In genomic region chr5:1105350-1106265, GRCh38 we compare ENCODE assay signal across 1 cellular context.
TF ChIP-seq lines count a peak whose summit lies in the region.

No MANE protein-coding gene starts in this region.

TF ChIP-seq in K562, 482 proteins besides CTCF, POLR2A, EP300 and RAD21 (continued from another document and continues in another):
- no peak for TF ChIP-seq E2F1 (CRISPR knock-in tag; IDR thresholded peaks at IDR 0.05)
- peak; percentile 62; the same call in 1 of the 2 replicates for TF ChIP-seq RB1 (IDR thresholded peaks at IDR 0.05; ENCODE audit: low read depth)
- peak; percentile 81; the same call in 1 of the 2 replicates for TF ChIP-seq TOE1 (IDR thresholded peaks at IDR 0.05; ENCODE audit: borderline replicate concordance)
- TF ChIP-seq TOE1 (CRISPR knock-in tag; IDR thresholded peaks at IDR 0.05; ENCODE audit: borderline replicate concordance, low read depth) = no peak
- TF ChIP-seq ESRRA (IDR thresholded peaks at IDR 0.05; ENCODE audit: borderline replicate concordance, low read depth) = no peak
- peak; percentile 73; the same call in 1 of the 2 replicates for TF ChIP-seq MYNN (IDR thresholded peaks at IDR 0.05)
- no peak for TF ChIP-seq MYNN (CRISPR knock-in tag; IDR thresholded peaks at IDR 0.05)
- TF ChIP-seq EZH2 (IDR thresholded peaks at IDR 0.05; ENCODE audit: borderline replicate concordance, low read depth, low read length) = no peak
- TF ChIP-seq SRSF3 (IDR thresholded peaks at IDR 0.05; ENCODE audit: insufficient read depth, low read length) = no peak
- peak; percentile 63 for TF ChIP-seq ZFX (CRISPR knock-in tag; IDR thresholded peaks at IDR 0.05)
- peak; percentile 24 for TF ChIP-seq HMGN3 (IDR thresholded peaks at IDR 0.05; ENCODE audit: borderline replicate concordance, extremely low read depth, insufficient read length, low read depth, low read length)
- no peak for TF ChIP-seq PHTF2 (CRISPR knock-in tag; IDR thresholded peaks at IDR 0.05)
- TF ChIP-seq L3MBTL2 (IDR thresholded peaks at IDR 0.05) = peak; percentile 60
- peak; percentile 98 for TF ChIP-seq GATAD2A (IDR thresholded peaks at IDR 0.05)
- peak; percentile 93; the same call in 1 of the 2 replicates for TF ChIP-seq KAT7 (CRISPR knock-in tag; IDR thresholded peaks at IDR 0.05; ENCODE audit: borderline replicate concordance)
- no peak for TF ChIP-seq GTF2F1 (IDR thresholded peaks at IDR 0.05; ENCODE audit: low read depth, low read length)
- TF ChIP-seq MYC (IDR thresholded peaks at IDR 0.05; ENCODE audit: low read depth, low read length) = peak; percentile 82
- peak; percentile 77; the same call in 1 of the 2 replicates for TF ChIP-seq MYC (CRISPR knock-in tag; IDR thresholded peaks at IDR 0.05; ENCODE audit: borderline replicate concordance, low read depth)
- TF ChIP-seq ZNF232 (CRISPR knock-in tag; IDR thresholded peaks at IDR 0.05) = no peak
- TF ChIP-seq MEF2D (tag; conservative IDR thresholded peaks at IDR 0.05; ENCODE audit: low read depth) = no peak
- TF ChIP-seq ZNF121 (CRISPR knock-in tag; conservative IDR thresholded peaks at IDR 0.05) = no peak
- no peak for TF ChIP-seq ZZZ3 (IDR thresholded peaks at IDR 0.05)
- peak; percentile 15; the same call in 1 of the 2 replicates for TF ChIP-seq SAFB (IDR thresholded peaks at IDR 0.05; ENCODE audit: borderline replicate concordance, low read depth, low read length)
- peak; percentile 58 for TF ChIP-seq CREB3L1 (IDR thresholded peaks at IDR 0.05; ENCODE audit: borderline replicate concordance, low read depth)
- peak; percentile 58; the same call in 1 of the 2 replicates for TF ChIP-seq ETV1 (tag; conservative IDR thresholded peaks at IDR 0.05; ENCODE audit: low read depth)
- no peak for TF ChIP-seq ZNF75A (CRISPR knock-in tag; IDR thresholded peaks at IDR 0.05)
- no peak for TF ChIP-seq HDGF (IDR thresholded peaks at IDR 0.05)
- TF ChIP-seq ZKSCAN8 (CRISPR knock-in tag; IDR thresholded peaks at IDR 0.05) = no peak
- peak; percentile 48; the same call in 1 of the 2 replicates for TF ChIP-seq ATF4 (CRISPR knock-in tag; IDR thresholded peaks at IDR 0.05)
- TF ChIP-seq GATA2 (CRISPR knock-in tag; IDR thresholded peaks at IDR 0.05) = peak; percentile 82
- TF ChIP-seq STAT5A (IDR thresholded peaks at IDR 0.05; ENCODE audit: borderline replicate concordance, low read length) = peak; percentile 72
- TF ChIP-seq KLF16 (IDR thresholded peaks at IDR 0.05) = peak; percentile 85
- peak; percentile 33; the same call in 1 of the 2 replicates for TF ChIP-seq PHF8 (IDR thresholded peaks at IDR 0.05; ENCODE audit: borderline replicate concordance, low read length)
- TF ChIP-seq TEAD4 (IDR thresholded peaks at IDR 0.05; ENCODE audit: low read length) = peak; percentile 84
- no peak for TF ChIP-seq TEAD4 (CRISPR knock-in tag; IDR thresholded peaks at IDR 0.05; ENCODE audit: borderline replicate concordance)
- TF ChIP-seq ZBTB2 (IDR thresholded peaks at IDR 0.05) = peak; percentile 82; the same call in 1 of the 2 replicates
- 0 out of 2 replicates have a peak, but pooled peaks have one; percentile 53 for TF ChIP-seq ETS1 (conservative IDR thresholded peaks at IDR 0.05; ENCODE audit: control insufficient read depth, low read depth, low read length)
- peak; percentile 87 for TF ChIP-seq CBFA2T2 (conservative IDR thresholded peaks at IDR 0.05)
- TF ChIP-seq KLF13 (tag; IDR thresholded peaks at IDR 0.05; ENCODE audit: borderline replicate concordance, low read depth) = no peak
- no peak for TF ChIP-seq FOXM1 (IDR thresholded peaks at IDR 0.05; ENCODE audit: low read depth)
- TF ChIP-seq FOXM1 (CRISPR knock-in tag; IDR thresholded peaks at IDR 0.05; ENCODE audit: low read depth) = no peak
- no peak for TF ChIP-seq STAT5B (CRISPR knock-in tag; IDR thresholded peaks at IDR 0.05)
- TF ChIP-seq ZEB2 (IDR thresholded peaks at IDR 0.05) = peak; percentile 87
- TF ChIP-seq POLR2B (IDR thresholded peaks at IDR 0.05; ENCODE audit: low read depth, partially characterized antibody) = no peak
- TF ChIP-seq ATF7 (IDR thresholded peaks at IDR 0.05) = peak; percentile 57; the same call in 1 of the 2 replicates
- TF ChIP-seq ZNF766 (CRISPR knock-in tag; conservative IDR thresholded peaks at IDR 0.05) = peak; percentile 90
- TF ChIP-seq ZSCAN29 (IDR thresholded peaks at IDR 0.05) = no peak
- 0 out of 4 replicates have a peak, but pooled peaks of 1 of the 2 experiments have one; percentile 57 for TF ChIP-seq ZNF639 (CRISPR knock-in tag; conservative IDR thresholded peaks at IDR 0.05 in 1 of 2, IDR thresholded peaks at IDR 0.05 in 1 of 2)
- peak in 1 of 2 experiments; percentile 81; a peak in 1 of 3 replicates for TF ChIP-seq CBX3 (IDR thresholded peaks at IDR 0.05; ENCODE audit: borderline replicate concordance in 1 of 2, low read length in 2 of 2)
- TF ChIP-seq POLR3A (IDR thresholded peaks at IDR 0.05; ENCODE audit: borderline replicate concordance, extremely low read depth, insufficient read depth, insufficient read length) = no peak
- no peak for TF ChIP-seq HOXB6 (CRISPR knock-in tag; IDR thresholded peaks at IDR 0.05; ENCODE audit: borderline replicate concordance)
- TF ChIP-seq HNRNPK (IDR thresholded peaks at IDR 0.05; ENCODE audit: low read depth, low read length, poor library complexity, severe bottlenecking) = no peak
- peak; percentile 43; the same call in 1 of the 2 replicates for TF ChIP-seq BHLHE40 (IDR thresholded peaks at IDR 0.05; ENCODE audit: low read length)
- peak in 1 of 2 experiments; percentile 99; a peak in 2 of 4 replicates for TF ChIP-seq MLLT1 (IDR thresholded peaks at IDR 0.05)
- TF ChIP-seq ZNF277 (CRISPR knock-in tag; IDR thresholded peaks at IDR 0.05; ENCODE audit: borderline replicate concordance) = no peak
- TF ChIP-seq GABPB1 (CRISPR knock-in tag; IDR thresholded peaks at IDR 0.05) = peak; percentile 49; the same call in 1 of the 2 replicates
- peak; percentile 82 for TF ChIP-seq SMARCA4 (IDR thresholded peaks at IDR 0.05)
- no peak for TF ChIP-seq POLR3G (IDR thresholded peaks at IDR 0.05; ENCODE audit: extremely low read depth, insufficient read length, insufficient replicate concordance)
- no peak for TF ChIP-seq ZBTB1 (CRISPR knock-in tag; IDR thresholded peaks at IDR 0.05; ENCODE audit: borderline replicate concordance, low read depth)
- peak; percentile 53 for TF ChIP-seq RBBP5 (IDR thresholded peaks at IDR 0.05; ENCODE audit: borderline replicate concordance, insufficient read depth, low read length, poor library complexity, severe bottlenecking)
- TF ChIP-seq CCNT2 (IDR thresholded peaks at IDR 0.05; ENCODE audit: borderline replicate concordance, extremely low read depth, insufficient read length, low read depth, low read length) = peak; percentile 42
- TF ChIP-seq XRCC5 (IDR thresholded peaks at IDR 0.05; ENCODE audit: low read depth, low read length) = peak; percentile 64; the same call in 1 of the 2 replicates
- peak; percentile 86 for TF ChIP-seq KLF1 (tag; IDR thresholded peaks at IDR 0.05)
- peak; percentile 72 for TF ChIP-seq CXXC5 (CRISPR knock-in tag; IDR thresholded peaks at IDR 0.05)
- TF ChIP-seq ERF (CRISPR knock-in tag; IDR thresholded peaks at IDR 0.05) = no peak
- TF ChIP-seq SOX6 (IDR thresholded peaks at IDR 0.05) = peak; percentile 89
- TF ChIP-seq E2F6 (IDR thresholded peaks at IDR 0.05; ENCODE audit: borderline replicate concordance in 1 of 2, extremely low read depth in 1 of 2, insufficient read depth in 1 of 2, insufficient read length in 1 of 2, low read depth in 1 of 2, low read length in 1 of 2, poor library complexity in 1 of 2, severe bottlenecking in 1 of 2) = peak in 1 of 2 experiments; percentile 23
- TF ChIP-seq POLR2AphosphoS2 (IDR thresholded peaks at IDR 0.05; ENCODE audit: low read length) = no peak
- no peak for TF ChIP-seq JUNB (CRISPR knock-in tag; conservative IDR thresholded peaks at IDR 0.05)
- peak; percentile 30 for TF ChIP-seq KDM5B (IDR thresholded peaks at IDR 0.05; ENCODE audit: insufficient replicate concordance, low read depth, low read length)
